Comparison of ENCODE assay signal across 8 cellular contexts in the genomic region with DNA sequence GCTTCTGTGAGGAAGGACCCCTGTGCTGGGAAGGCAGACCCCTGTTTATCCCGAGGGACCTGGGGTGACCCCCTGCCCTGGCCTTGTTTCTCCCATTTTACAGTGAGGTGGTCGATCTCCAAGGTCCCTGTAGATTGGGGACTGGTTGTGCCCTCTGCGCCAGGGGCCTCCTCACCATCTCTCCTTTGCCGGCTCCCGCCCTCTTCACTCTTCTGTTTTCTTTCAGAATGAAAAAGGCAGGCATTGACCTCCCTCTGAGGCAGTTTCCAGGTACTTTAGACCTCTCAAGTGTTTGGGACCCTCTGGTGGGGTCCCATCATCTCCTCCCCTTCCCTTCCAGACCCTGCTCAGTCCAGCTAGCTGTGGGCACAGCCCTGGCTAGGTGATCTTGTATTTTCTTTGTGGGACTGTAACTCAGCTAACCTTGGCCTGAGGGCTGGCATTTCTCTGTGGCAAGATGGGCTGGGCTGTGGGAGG. TPM values are rescaled to one million over a fixed set of nuclear protein-coding genes. Genes with fewer than 3 reads are reported as not detected.
DNase-seq lines count a peak whose midpoint lies in the region; ATAC-seq and TF ChIP-seq lines count a peak whose summit lies in the region.

No MANE protein-coding gene starts in this region.

- H3F3A ChIP-seq in smooth muscle cell (ENCODE audit: low read depth), result peaks cover 70% of the 10 kb centered on the region

- ATAC-seq in activated naive CD4-positive, alpha-beta T cell treated with anti-CD3 and anti-CD28 coated beads, Interleukin-2, amount 50 U/mL, for 72 hours, result no peak
- no peak for ATAC-seq in HG03571 (IDR thresholded peaks at IDR 0.05; ENCODE audit: unreplicated experiment)

- H3K36me3 Mint-ChIP-seq in activated naive CD4-positive, alpha-beta T cell treated with anti-CD3 and anti-CD28 coated beads, Interleukin-2, amount 50 U/mL, for 72 hours, result peaks cover 0 to 8% of the 10 kb centered on the region in 2 donors

- H3K36me3 ChIP-seq in HEK293 (ENCODE audit: control insufficient read depth in 2 of 2, insufficient read depth in 1 of 2, low read length in 2 of 2) (peaks cover 0 to 44% of the 10 kb centered on the region in 2 experiments; a peak in 2 of 3 replicates), smooth muscle cell (ENCODE audit: low read depth) (no peaks in the 10 kb centered on the region)

- CTCF ChIA-PET in HEK293 (lab: Yijun Ruan, JAX), result interaction anchor here (0.7 to 0.8 kb wide), 2 partner anchors 16 to 89 kb away, joined by 3 read pairs; no protein-coding TSS in a partner anchor

- no peak for TF ChIP-seq POLR2A in erythroblast (IDR thresholded peaks at IDR 0.05; ENCODE audit: low read length)

- no peaks in the 10 kb centered on the region for H3K9me3 Mint-ChIP-seq in activated naive CD4-positive, alpha-beta T cell treated with anti-CD3 and anti-CD28 coated beads, Interleukin-2, amount 50 U/mL, for 72 hours

- peaks cover 64% of the 10 kb centered on the region for H3K79me2 ChIP-seq in smooth muscle cell (ENCODE audit: low read depth)

- DNase-seq in activated naive CD4-positive, alpha-beta T cell treated with anti-CD3 and anti-CD28 coated beads, Interleukin-2, amount 50 U/mL, for 72 hours (ENCODE audit: low spot score in 2 of 2), result no peak
- DNase-seq in smooth muscle cell (lab: John Stamatoyannopoulos, UW; ENCODE audit: unreplicated experiment), result no peak
- DNase-seq in erythroblast (lab: John Stamatoyannopoulos, UW), result no peak
- DNase-seq in activated gamma-delta T cell treated with Interleukin-2 at 50 U/mL for 16 hours, result no peak
- no peak for DNase-seq in stimulated activated CD4-positive, alpha-beta T cell treated with anti-CD3 and anti-CD28 coated beads, Interleukin-15, amount 100 ng/mL, for 24 hours

- H3K4me3 ChIP-seq in HEK293 (ENCODE audit: low read depth, low read length) (peak overlapping the region; percentile 82), iPS-11a (ENCODE audit: low read depth, low read length) (peak overlapping the region; percentile 89), smooth muscle cell (peak overlapping the region; percentile 95)

- peak overlapping the region; percentile 89 to 93 for H3K27ac Mint-ChIP-seq in activated naive CD4-positive, alpha-beta T cell treated with anti-CD3 and anti-CD28 coated beads, Interleukin-2, amount 50 U/mL, for 72 hours

- no peaks in the 10 kb centered on the region for H3K4me1 ChIP-seq in HEK293 (ENCODE audit: control insufficient read depth, insufficient read depth, low read length)
- H3K4me1 ChIP-seq in smooth muscle cell (ENCODE audit: low read depth), result peaks cover 45% of the 10 kb centered on the region

- H2AFZ ChIP-seq in smooth muscle cell (ENCODE audit: low read depth), result no peak overlapping the region

- TF ChIP-seq CTCF in HEK293 (tag by site-specific recombination; IDR thresholded peaks at IDR 0.05) (no peak), smooth muscle cell (IDR thresholded peaks at IDR 0.05; ENCODE audit: borderline replicate concordance, insufficient read depth, poor library complexity, severe bottlenecking) (no peak)

- H3K27me3 ChIP-seq in smooth muscle cell (ENCODE audit: low read depth), result no peaks in the 10 kb centered on the region

- POLR2A ChIA-PET in HEK293 (lab: Yijun Ruan, JAX), result interaction anchor here (0.9 to 2.5 kb wide), 3 partner anchors 10 to 20 kb away, joined by 3 to 23 read pairs (median 4); no protein-coding TSS in a partner anchor

- H3K9ac ChIP-seq in smooth muscle cell (ENCODE audit: low read depth), result peak overlapping the region; percentile 99

- H4K20me1 ChIP-seq in smooth muscle cell (ENCODE audit: low read depth), result peaks cover 60% of the 10 kb centered on the region

- no peaks in the 10 kb centered on the region for H3K9me3 ChIP-seq in HEK293 (ENCODE audit: control insufficient read depth, insufficient read depth, low read depth, low read length)
- H3K9me3 ChIP-seq in smooth muscle cell (replicated peaks; ENCODE audit: low read depth), result no peaks in the 10 kb centered on the region

- 2% methylated on average over 5 of the region's 5 CpGs for whole genome bisulfite sequencing in smooth muscle cell (ENCODE audit: low lambda C conversion rate)

- peak overlapping the region; percentile 94 for H3K4me2 ChIP-seq in smooth muscle cell

- peak overlapping the region; percentile 83; the same call in 1 of the 2 replicates for H3K27ac ChIP-seq in HEK293 (ENCODE audit: extremely low read depth, low read depth, low read length)
- peak overlapping the region; percentile 99 for H3K27ac ChIP-seq in smooth muscle cell (ENCODE audit: low read depth)

TF ChIP-seq in HEK293, 187 proteins besides CTCF, POLR2A, EP300 and RAD21:
- TF ChIP-seq ZNF776 (tag by site-specific recombination; IDR thresholded peaks at IDR 0.05; ENCODE audit: borderline replicate concordance) (no peak), ZNF391 (tag by site-specific recombination; IDR thresholded peaks at IDR 0.05; ENCODE audit: borderline replicate concordance, low read depth) (no peak), ZNF335 (tag by site-specific recombination; conservative IDR thresholded peaks at IDR 0.05) (0 out of 2 replicates have a peak, but pooled peaks have one; percentile 4)
- TF ChIP-seq, protein P1, sequence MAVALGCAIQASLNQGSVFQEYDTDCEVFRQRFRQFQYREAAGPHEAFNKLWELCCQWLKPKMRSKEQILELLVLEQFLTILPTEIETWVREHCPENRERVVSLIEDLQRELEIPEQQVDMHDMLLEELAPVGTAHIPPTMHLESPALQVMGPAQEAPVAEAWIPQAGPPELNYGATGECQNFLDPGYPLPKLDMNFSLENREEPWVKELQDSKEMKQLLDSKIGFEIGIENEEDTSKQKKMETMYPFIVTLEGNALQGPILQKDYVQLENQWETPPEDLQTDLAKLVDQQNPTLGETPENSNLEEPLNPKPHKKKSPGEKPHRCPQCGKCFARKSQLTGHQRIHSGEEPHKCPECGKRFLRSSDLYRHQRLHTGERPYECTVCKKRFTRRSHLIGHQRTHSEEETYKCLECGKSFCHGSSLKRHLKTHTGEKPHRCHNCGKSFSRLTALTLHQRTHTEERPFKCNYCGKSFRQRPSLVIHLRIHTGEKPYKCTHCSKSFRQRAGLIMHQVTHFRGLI (tag by site-specific recombination; IDR thresholded peaks at IDR 0.05), result no peak
- TF ChIP-seq, protein P2, sequence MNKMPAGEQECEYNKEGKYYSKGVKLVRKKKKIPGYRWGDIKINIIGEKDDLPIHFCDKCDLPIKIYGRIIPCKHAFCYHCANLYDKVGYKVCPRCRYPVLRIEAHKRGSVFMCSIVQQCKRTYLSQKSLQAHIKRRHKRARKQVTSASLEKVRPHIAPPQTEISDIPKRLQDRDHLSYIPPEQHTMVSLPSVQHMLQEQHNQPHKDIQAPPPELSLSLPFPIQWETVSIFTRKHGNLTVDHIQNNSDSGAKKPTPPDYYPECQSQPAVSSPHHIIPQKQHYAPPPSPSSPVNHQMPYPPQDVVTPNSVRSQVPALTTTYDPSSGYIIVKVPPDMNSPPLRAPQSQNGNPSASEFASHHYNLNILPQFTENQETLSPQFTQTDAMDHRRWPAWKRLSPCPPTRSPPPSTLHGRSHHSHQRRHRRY (tag by site-specific recombination; IDR thresholded peaks at IDR 0.05), result no peak

RNA-seq across cellular contexts. Expression of a gene that starts 1.5 kb away (rescaled TPM):
- 10 to 100 TPM in 1 of 2 donors, 1 to 10 TPM in 1; 8.2 to 24.5 TPM for total RNA-seq in activated naive CD4-positive, alpha-beta T cell treated with anti-CD3 and anti-CD28 coated beads, Interleukin-2, amount 50 U/mL, for 72 hours
- total RNA-seq in smooth muscle cell, result 2,653 and 2,895 TPM in 2 replicates
- polyA plus RNA-seq in smooth muscle cell, result 1,110 and 1,493 TPM in 2 replicates

RNA-seq across cellular contexts. Expression of a gene that starts 37.8 kb away (rescaled TPM):
- 10 to 100 TPM; 13.4 to 22.7 TPM for total RNA-seq in activated naive CD4-positive, alpha-beta T cell treated with anti-CD3 and anti-CD28 coated beads, Interleukin-2, amount 50 U/mL, for 72 hours
- 2.3 and 3.2 TPM in 2 replicates for total RNA-seq in smooth muscle cell
- polyA plus RNA-seq in smooth muscle cell, result 5.8 and 7.1 TPM in 2 replicates

Comparison
In these comparisons a context has a peak if more than half of its experiments do, and no peak if none do; other contexts are left out.
1. RNA of a gene that starts 1.5 kb away (total RNA-seq): 2,653 to 2,895 TPM in smooth muscle cell; 8.2 to 24.5 TPM in activated naive CD4-positive, alpha-beta T cell treated with anti-CD3 and anti-CD28 coated beads, Interleukin-2, amount 50 U/mL, for 72 hours; every median in the first group is over 100 times any median in the second.
2. Peak in every context shown above with its lines, with median percentiles within 50 percentile points of each other: H3K4me3 ChIP-seq.